In genomic region chr10:69141304-69141703, GRCh38 we compare ENCODE assay signal across 3 cellular contexts.
TF ChIP-seq lines count a peak whose summit lies in the region.

No MANE protein-coding gene starts in this region.

TF ChIP-seq in GM12891, 5 proteins besides CTCF, POLR2A, EP300 and RAD21:
- TF ChIP-seq TAF1 (IDR thresholded peaks at IDR 0.05; ENCODE audit: low read depth, low read length) (no peak), PAX5 (IDR thresholded peaks at IDR 0.05; ENCODE audit: insufficient read depth, low read length, severe bottlenecking) (no peak), POLR2AphosphoS5 (IDR thresholded peaks at IDR 0.05; ENCODE audit: low read depth, low read length) (no peak), SPI1 (IDR thresholded peaks at IDR 0.05; ENCODE audit: low read depth, low read length) (no peak), POU2F2 (IDR thresholded peaks at IDR 0.05; ENCODE audit: low read depth, low read length) (no peak)

TF ChIP-seq in HCT116, 20 proteins besides CTCF, POLR2A, EP300 and RAD21:
- TF ChIP-seq POLR2AphosphoS5 (IDR thresholded peaks at IDR 0.05; ENCODE audit: low read depth, low read length) (no peak), TCF7L2 (IDR thresholded peaks at IDR 0.05; ENCODE audit: borderline replicate concordance, extremely low read depth, insufficient read depth, insufficient read length) (no peak)
TF ChIP-seq in HCT116: peak in this region for 0.

TF ChIP-seq in K562, 482 proteins besides CTCF, POLR2A, EP300 and RAD21:
- TF ChIP-seq HMG20B (CRISPR knock-in tag; IDR thresholded peaks at IDR 0.05): no peak
- TF ChIP-seq ZNF444 (CRISPR knock-in tag; IDR thresholded peaks at IDR 0.05): no peak
- no peak for TF ChIP-seq MBD2 (IDR thresholded peaks at IDR 0.05; ENCODE audit: borderline replicate concordance, low read depth)
- no peak for TF ChIP-seq SRSF3 (IDR thresholded peaks at IDR 0.05; ENCODE audit: insufficient read depth, low read length)
- TF ChIP-seq SMAD3 (CRISPR knock-in tag; conservative IDR thresholded peaks at IDR 0.05): no peak
- TF ChIP-seq ZNF740 (CRISPR knock-in tag; IDR thresholded peaks at IDR 0.05): no peak
- TF ChIP-seq ZNF740 (tag; IDR thresholded peaks at IDR 0.05): no peak
- TF ChIP-seq MIER1 (IDR thresholded peaks at IDR 0.05; ENCODE audit: low read depth): no peak
- TF ChIP-seq RB1 (IDR thresholded peaks at IDR 0.05; ENCODE audit: low read depth): no peak
- TF ChIP-seq SMARCE1 (IDR thresholded peaks at IDR 0.05): no peak
- TF ChIP-seq ZMIZ1 (IDR thresholded peaks at IDR 0.05; ENCODE audit: low read depth in 2 of 2, low read length in 2 of 2): no peak
- TF ChIP-seq SAP30 (IDR thresholded peaks at IDR 0.05; ENCODE audit: borderline replicate concordance, insufficient read depth, low read depth, low read length, poor library complexity, severe bottlenecking): no peak
- no peak for TF ChIP-seq ZNF583 (CRISPR knock-in tag; IDR thresholded peaks at IDR 0.05)
- TF ChIP-seq THRB (CRISPR knock-in tag; conservative IDR thresholded peaks at IDR 0.05): no peak
- TF ChIP-seq ZFX (CRISPR knock-in tag; IDR thresholded peaks at IDR 0.05): no peak
- TF ChIP-seq ZZZ3 (IDR thresholded peaks at IDR 0.05): no peak
- TF ChIP-seq PTBP1 (IDR thresholded peaks at IDR 0.05; ENCODE audit: low read depth, low read length): no peak
- TF ChIP-seq RBM39 (optimal IDR thresholded peaks at IDR 0.05; ENCODE audit: low read depth, low read length): no peak
